Comparison of ENCODE assay signal across 9 cellular contexts in the genomic region with DNA sequence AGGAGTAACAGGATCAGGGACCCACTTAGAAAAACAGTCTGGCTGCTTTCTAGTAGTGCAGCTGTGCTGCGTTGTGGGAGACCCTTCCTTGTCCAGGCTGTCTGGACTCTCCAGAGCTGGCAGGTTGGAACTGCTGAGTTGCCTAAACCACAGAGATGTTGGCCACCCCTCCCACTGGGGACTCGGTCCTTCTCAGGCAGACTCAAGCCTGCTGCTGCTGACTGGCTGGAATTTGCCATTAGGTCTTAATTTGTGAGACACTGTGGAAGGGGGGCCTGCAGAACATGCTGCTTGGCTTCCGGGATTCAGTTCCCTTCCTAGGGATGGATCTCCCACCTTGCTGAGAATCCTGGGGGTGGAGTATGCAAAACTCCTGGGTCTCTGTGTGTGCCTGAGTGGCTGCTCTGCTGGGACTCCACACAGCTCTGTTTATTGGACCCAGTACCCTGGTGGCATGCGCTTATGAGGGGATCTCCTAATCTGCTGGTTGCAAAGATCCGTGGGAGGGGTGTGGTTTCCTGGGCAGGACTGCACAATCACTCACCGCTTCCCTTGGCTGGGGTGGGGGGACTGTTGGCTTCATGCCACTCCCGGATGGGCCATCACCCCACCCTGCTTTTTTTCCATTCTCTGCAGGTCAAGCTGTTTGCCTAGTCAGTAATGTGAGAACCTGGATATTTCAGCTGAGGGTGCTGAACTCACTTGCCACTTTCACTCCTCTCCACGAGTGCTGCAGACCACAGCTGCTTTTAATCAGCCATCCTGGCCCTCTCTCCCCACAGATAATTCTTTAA.
DNase-seq lines count a peak whose midpoint lies in the region; ATAC-seq, FAIRE-seq and TF ChIP-seq lines count a peak whose summit lies in the region.
"Had no signal": no experiment of that assay in that cellular context is flagged by ENCODE, and none has a peak within 500 bp of the region (broad histone marks: within the 10 kb centered on the region; RNA-seq: fewer than 3 reads in every experiment).

No MANE protein-coding gene starts in this region.

- no peak for TF ChIP-seq POLR2A in HepG2 (IDR thresholded peaks at IDR 0.05; ENCODE audit: insufficient read depth in 1 of 2, low read depth in 2 of 2, low read length in 2 of 2)

- H3K27me3 ChIP-seq in liver (ENCODE audit: control insufficient read depth in 4 of 4, insufficient read depth in 4 of 4, low read length in 3 of 4) (no peaks in the 10 kb centered on the region), HepG2 (ENCODE audit: control insufficient read depth in 1 of 2, insufficient read depth in 2 of 2, low read length in 2 of 2) (no peaks in the 10 kb centered on the region)

- POLR2A ChIA-PET in HepG2 (lab: Yijun Ruan, JAX) = no interaction called here
- POLR2A ChIA-PET in activated CD8-positive, alpha-beta T cell treated with anti-CD3 and anti-CD28 coated beads for 36 hours (lab: Charles Lee) = no interaction called here

- no peak overlapping the region for H3K4me3 ChIP-seq in liver (ENCODE audit: low read depth in 1 of 3, low read length in 3 of 3)
- no peak overlapping the region for H3K4me3 ChIP-seq in HepG2 (replicated peaks in 1 of 3; ENCODE audit: insufficient read depth in 1 of 3, low read depth in 2 of 3, low read length in 3 of 3)
- H3K4me3 ChIP-seq: psoas muscle had no signal

- no peaks in the 10 kb centered on the region for H3K9me3 ChIP-seq in liver (ENCODE audit: control insufficient read depth in 4 of 4, low read length in 3 of 4)
- peaks cover 3% of the 10 kb centered on the region; the same call in 1 of the 2 replicates for H3K9me3 ChIP-seq in HepG2 (ENCODE audit: low read length)
- H3K9me3 ChIP-seq: psoas muscle had no signal

- TF ChIP-seq CTCF in liver (IDR thresholded peaks at IDR 0.05; ENCODE audit: low read depth, low read length, missing input control) (no peak), HepG2 (CRISPR knock-in tag; IDR thresholded peaks at IDR 0.05) (no peak)
- TF ChIP-seq CTCF in activated CD8-positive, alpha-beta T cell treated with anti-CD3 and anti-CD28 coated beads for 36 hours (IDR thresholded peaks at IDR 0.05) = no peak

- TF ChIP-seq RAD21 in liver (IDR thresholded peaks at IDR 0.05) (no peak), HepG2 (CRISPR knock-in tag; IDR thresholded peaks at IDR 0.05) (no peak)

- no peak overlapping the region for H3K27ac Mint-ChIP-seq in activated CD8-positive, alpha-beta T cell treated with anti-CD3 and anti-CD28 coated beads for 36 hours
- no peak overlapping the region for H3K27ac Mint-ChIP-seq in stimulated activated effector memory CD8-positive, alpha-beta T cell treated with anti-CD3 and anti-CD28 coated beads, Interleukin-12 subunit alpha, Interleukin-12 subunit beta, amount 100 ng/mL, for 72 hours

- no peak for FAIRE-seq in HepG2 (lab: Jason Lieb, UNC)

- H3K27ac ChIP-seq in liver (ENCODE audit: low read depth in 1 of 2, low read length in 2 of 2) (no peak overlapping the region), HepG2 (ENCODE audit: extremely low read length, insufficient read depth, low read length) (no peak overlapping the region)
- H3K27ac ChIP-seq: psoas muscle had no signal

- TF ChIP-seq EP300 in HepG2 (IDR thresholded peaks at IDR 0.05; ENCODE audit: low read depth in 2 of 2, low read length in 2 of 2) (no peak), HepG2 (CRISPR knock-in tag; IDR thresholded peaks at IDR 0.05; ENCODE audit: borderline replicate concordance) (no peak)

- H3K4me3 Mint-ChIP-seq in activated CD8-positive, alpha-beta T cell treated with anti-CD3 and anti-CD28 coated beads for 36 hours = no peak overlapping the region
- H3K4me3 Mint-ChIP-seq in stimulated activated effector memory CD8-positive, alpha-beta T cell treated with anti-CD3 and anti-CD28 coated beads, Interleukin-12 subunit alpha, Interleukin-12 subunit beta, amount 100 ng/mL, for 72 hours = no peak overlapping the region

- 60% methylated on average over 8 of the region's 8 CpGs for WGBS in liver
- WGBS in HepG2 (ENCODE audit: low lambda C conversion rate) = 1% methylated on average over 4 of the region's 8 CpGs

- no peaks in the 10 kb centered on the region for H4K20me1 ChIP-seq in HepG2 (ENCODE audit: insufficient read depth, low read length)

- ATAC-seq in HepG2 (no peak), HG03439 (IDR thresholded peaks at IDR 0.05; ENCODE audit: unreplicated experiment) (peak; percentile 82), left ventricle myocardium superior (peak; percentile 84)
- ATAC-seq in activated CD8-positive, alpha-beta T cell treated with anti-CD3 and anti-CD28 coated beads for 36 hours = peak; percentile 92
- ATAC-seq in stimulated activated effector memory CD8-positive, alpha-beta T cell treated with anti-CD3 and anti-CD28 coated beads, Interleukin-12 subunit alpha, Interleukin-12 subunit beta, amount 100 ng/mL, for 72 hours = peak; percentile 79

- DNase-seq in HepG2 (ENCODE audit: low spot score) (no peak), left ventricle myocardium superior (peak; percentile 44), DMS79 (lab: John Stamatoyannopoulos, UW) (no peak), putamen (ENCODE audit: low spot score) (no peak)
- DNase-seq in activated CD8-positive, alpha-beta T cell treated with anti-CD3 and anti-CD28 coated beads for 36 hours = peak; percentile 84
- DNase-seq in stimulated activated effector memory CD8-positive, alpha-beta T cell treated with anti-CD3 and anti-CD28 coated beads, Interleukin-12 subunit alpha, Interleukin-12 subunit beta, amount 100 ng/mL, for 72 hours (ENCODE audit: low spot score in 2 of 2) = no peak

- intact Hi-C loops in HepG2 (cut with micrococcal nuclease; ENCODE audit: unreplicated experiment) (no loop called here), left ventricle myocardium superior (cut with micrococcal nuclease) (no loop called here)
- intact Hi-C loops in activated CD8-positive, alpha-beta T cell treated with anti-CD3 and anti-CD28 coated beads for 36 hours (cut with micrococcal nuclease) = no loop called here

- no peak overlapping the region for H3K9ac ChIP-seq in liver (ENCODE audit: low read depth in 1 of 2, low read length in 2 of 2)
- H3K9ac ChIP-seq in HepG2 (ENCODE audit: insufficient read depth, low read depth, low read length) = no peak overlapping the region

- no peak overlapping the region for H3K4me2 ChIP-seq in HepG2 (ENCODE audit: low read depth, low read length)

- H3K4me1 ChIP-seq in liver (ENCODE audit: control insufficient read depth in 4 of 4, insufficient read depth in 4 of 4, low read length in 3 of 4) (no peaks in the 10 kb centered on the region), HepG2 (ENCODE audit: insufficient read depth, low read length) (no peaks in the 10 kb centered on the region)
- H3K4me1 ChIP-seq: psoas muscle had no signal

- CTCF ChIA-PET in HepG2 (lab: Yijun Ruan, JAX; ENCODE audit: low intra/inter-chr PET ratio, low total read pairs) = no interaction called here
- CTCF ChIA-PET in activated CD8-positive, alpha-beta T cell treated with anti-CD3 and anti-CD28 coated beads for 36 hours (lab: Charles Lee) = no interaction called here

- peaks cover 9% of the 10 kb centered on the region for H3K27me3 Mint-ChIP-seq in activated CD8-positive, alpha-beta T cell treated with anti-CD3 and anti-CD28 coated beads for 36 hours

- in situ Hi-C loops in HepG2 (cut with HindIII; ENCODE audit: extremely low pct_ligation_motif_present, low pct_unique_long_range_greater_than_20kb) = no loop called here

- no TSS peak for BruUV-seq in HepG2 (replicated peaks; lab: Mats Ljungman, UMichigan)

- H3K36me3 ChIP-seq in liver (ENCODE audit: control insufficient read depth in 4 of 4, insufficient read depth in 3 of 4, low read depth in 1 of 4, low read length in 3 of 4) (no peaks in the 10 kb centered on the region), HepG2 (replicated peaks in 1 of 2; ENCODE audit: control insufficient read depth in 1 of 2, insufficient read depth in 2 of 2, low read length in 2 of 2) (no peaks in the 10 kb centered on the region)

- H2AFZ ChIP-seq in HepG2 (ENCODE audit: low read length) = no peak overlapping the region

- no peaks in the 10 kb centered on the region for H3K36me3 Mint-ChIP-seq in activated CD8-positive, alpha-beta T cell treated with anti-CD3 and anti-CD28 coated beads for 36 hours (ENCODE audit: low read depth)
- no peaks in the 10 kb centered on the region for H3K36me3 Mint-ChIP-seq in stimulated activated effector memory CD8-positive, alpha-beta T cell treated with anti-CD3 and anti-CD28 coated beads, Interleukin-12 subunit alpha, Interleukin-12 subunit beta, amount 100 ng/mL, for 72 hours

- H3K79me2 ChIP-seq in HepG2 (ENCODE audit: insufficient read depth, low read length) = no peaks in the 10 kb centered on the region

- peaks cover 21% of the 10 kb centered on the region for H3K4me1 Mint-ChIP-seq in activated CD8-positive, alpha-beta T cell treated with anti-CD3 and anti-CD28 coated beads for 36 hours (ENCODE audit: low read depth)
- peaks cover 7% of the 10 kb centered on the region for H3K4me1 Mint-ChIP-seq in stimulated activated effector memory CD8-positive, alpha-beta T cell treated with anti-CD3 and anti-CD28 coated beads, Interleukin-12 subunit alpha, Interleukin-12 subunit beta, amount 100 ng/mL, for 72 hours

- H3K9me3 Mint-ChIP-seq in activated CD8-positive, alpha-beta T cell treated with anti-CD3 and anti-CD28 coated beads for 36 hours = peaks cover 18% of the 10 kb centered on the region
- H3K9me3 Mint-ChIP-seq in stimulated activated effector memory CD8-positive, alpha-beta T cell treated with anti-CD3 and anti-CD28 coated beads, Interleukin-12 subunit alpha, Interleukin-12 subunit beta, amount 100 ng/mL, for 72 hours = peaks cover 8% of the 10 kb centered on the region

TF ChIP-seq in liver, 16 proteins besides CTCF, POLR2A, EP300 and RAD21 (continues in another document):
- TF ChIP-seq EGR1 (IDR thresholded peaks at IDR 0.05; ENCODE audit: low read depth in 2 of 2) = no peak
- TF ChIP-seq GABPA (IDR thresholded peaks at IDR 0.05 in 1 of 2, conservative IDR thresholded peaks at IDR 0.05 in 1 of 2) = no peak
- no peak for TF ChIP-seq YY1 (IDR thresholded peaks at IDR 0.05)

TF ChIP-seq in HepG2, 621 proteins besides CTCF, POLR2A, EP300 and RAD21 (continues in another document):
- no peak for TF ChIP-seq RARA (CRISPR knock-in tag; IDR thresholded peaks at IDR 0.05)
- TF ChIP-seq IKZF1 (IDR thresholded peaks at IDR 0.05) = no peak
- TF ChIP-seq TEAD3 (CRISPR knock-in tag; optimal IDR thresholded peaks at IDR 0.05; ENCODE audit: borderline replicate concordance) = no peak
- no peak for TF ChIP-seq ZNF773 (CRISPR knock-in tag; IDR thresholded peaks at IDR 0.05; ENCODE audit: borderline replicate concordance)
- no peak for TF ChIP-seq SOX13 (IDR thresholded peaks at IDR 0.05)
- no peak for TF ChIP-seq SOX13 (CRISPR knock-in tag; conservative IDR thresholded peaks at IDR 0.05 in 1 of 2, IDR thresholded peaks at IDR 0.05 in 1 of 2)
- TF ChIP-seq, protein P1, sequence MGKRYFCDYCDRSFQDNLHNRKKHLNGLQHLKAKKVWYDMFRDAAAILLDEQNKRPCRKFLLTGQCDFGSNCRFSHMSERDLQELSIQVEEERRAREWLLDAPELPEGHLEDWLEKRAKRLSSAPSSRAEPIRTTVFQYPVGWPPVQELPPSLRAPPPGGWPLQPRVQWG (CRISPR knock-in tag; IDR thresholded peaks at IDR 0.05; ENCODE audit: borderline replicate concordance, low read depth) = no peak
- TF ChIP-seq ZNF264 (CRISPR knock-in tag; IDR thresholded peaks at IDR 0.05) = no peak
- no peak for TF ChIP-seq AKAP8 (CRISPR knock-in tag; IDR thresholded peaks at IDR 0.05)

Comparison
In these comparisons a context has a peak if more than half of its experiments do, and no peak if none do; other contexts are left out.
1. DNase-seq: peak in activated CD8-positive, alpha-beta T cell treated with anti-CD3 and anti-CD28 coated beads for 36 hours (single experiment) and left ventricle myocardium superior (single experiment); none in HepG2 (single experiment), stimulated activated effector memory CD8-positive, alpha-beta T cell treated with anti-CD3 and anti-CD28 coated beads, Interleukin-12 subunit alpha, Interleukin-12 subunit beta, amount 100 ng/mL, for 72 hours (0 of 2), DMS79 (single experiment) and putamen (single experiment).